Comparison of ENCODE assay signal across 27 cellular contexts in genomic region chr20:22268675-22269074, GRCh38.
"Had no signal": no experiment of that assay in that cellular context is flagged by ENCODE, and none has a peak within 500 bp of the region (broad histone marks: within the 10 kb centered on the region; RNA-seq: fewer than 3 reads in every experiment).

No MANE protein-coding gene starts in this region.

- FAIRE-seq: urothelium cell line had no signal

- H3K4me3 ChIP-seq: stomach, suprapubic skin, testis, thoracic aorta, thyroid gland, tibial artery, tibial nerve, transverse colon, upper lobe of left lung, upper lobe of right lung, uterus, vagina had no signal

- H3K27me3 ChIP-seq: suprapubic skin, testis, thyroid gland, tibial artery, tibial nerve, transverse colon, upper lobe of left lung, upper lobe of right lung, uterus, vagina had no signal

- H3K27ac ChIP-seq: stomach, suprapubic skin, testis, thoracic aorta, thyroid gland, tibial artery, tibial nerve, transverse colon, upper lobe of left lung, upper lobe of right lung, uterus, vagina had no signal

- H3K9me3 ChIP-seq: stomach, suprapubic skin, testis, thoracic aorta, thyroid gland, tibial artery, tibial nerve, transverse colon, upper lobe of left lung, upper lobe of right lung, uterus, vagina had no signal

- H3K4me1 ChIP-seq: suprapubic skin, testis, thyroid gland, tibial artery, tibial nerve, transverse colon, upper lobe of left lung, upper lobe of right lung, uterus, vagina had no signal

- H3K36me3 ChIP-seq: stomach, suprapubic skin, thoracic aorta, thyroid gland, tibial artery, tibial nerve, transverse colon, upper lobe of left lung, upper lobe of right lung, uterus, vagina had no signal

- DNase-seq: stimulated activated CD4-positive, alpha-beta T cell treated with anti-CD3 and anti-CD28 coated beads, Interleukin-2, amount 100 ng/mL, for 48 hours; stimulated activated CD4-positive, alpha-beta T cell treated with anti-CD3 and anti-CD28 coated beads, Interleukin-4, amount 100 ng/mL, for 1 hour; stimulated activated CD4-positive, alpha-beta T cell treated with anti-CD3 and anti-CD28 coated beads, Interleukin-4, amount 100 ng/mL, for 24 hours; stimulated activated CD4-positive, alpha-beta T cell treated with anti-CD3 and anti-CD28 coated beads, Interleukin-4, amount 100 ng/mL, for 4 hours; stimulated activated CD8-positive, alpha-beta memory T cell treated with anti-CD3 and anti-CD28 coated beads, Interleukin-4, amount 100 ng/mL, for 48 hours; stimulated activated naive B cell treated with anti-CD40 and anti-IgM and Interleukin-4, amounts not matched to agents 10 μg/mL and 1 μg/mL and 100 μg/mL, for 72 hours; stimulated activated naive CD4-positive, alpha-beta T cell; stimulated activated naive CD4-positive, alpha-beta T cell treated with Interleukin-2 at 50 U/mL for 16 hours; stimulated activated naive CD8-positive, alpha-beta T cell treated with anti-CD3 and anti-CD28 coated beads, Interleukin-15, amount 100 ng/mL, for 72 hours; stimulated activated naive CD8-positive, alpha-beta T cell treated with anti-CD3 and anti-CD28 coated beads, Interleukin-15, Interleukin-2, amounts not matched to agents 100 U/mL and 50 U/mL, for 24 hours; stomach; substantia nigra; testis; thyroid gland; tibial artery; transverse colon; trophoblast cell; upper lobe of left lung; upper lobe of right lung; uterus had no signal

- ATAC-seq: stimulated activated effector memory CD8-positive, alpha-beta T cell treated with anti-CD3 and anti-CD28 coated beads, Interleukin-12 subunit alpha, Interleukin-12 subunit beta, amount 100 ng/mL, for 72 hours; stimulated activated memory B cell treated with anti-CD40 and anti-IgM and Interleukin-4, amounts not matched to agents 10 μg/mL and 1 μg/mL and 100 μg/mL, for 72 hours; stimulated activated naive B cell treated with anti-CD40 and anti-IgM and Interleukin-4, amounts not matched to agents 10 μg/mL and 1 μg/mL and 100 μg/mL, for 72 hours; stimulated activated naive CD8-positive, alpha-beta T cell treated with anti-CD3 and anti-CD28 coated beads, Interleukin-15, amount 100 ng/mL, for 72 hours; stimulated activated naive CD8-positive, alpha-beta T cell treated with anti-CD3 and anti-CD28 coated beads, Interleukin-15, Interleukin-2, amounts not matched to agents 100 U/mL and 50 U/mL, for 24 hours; upper lobe of right lung had no signal
